22 cellular contexts compared by ENCODE assay signal in genomic region chr20:53061305-53061704, GRCh38.
"Had no signal": no experiment of that assay in that cellular context is flagged by ENCODE, and none has a peak within 500 bp of the region (broad histone marks: within the 10 kb centered on the region; RNA-seq: fewer than 3 reads in every experiment).

No MANE protein-coding gene starts in this region.

- H3K4me1 ChIP-seq: heart left ventricle, prostate gland, right atrium auricular region, vagina had no signal

- H3K4me1 Mint-ChIP-seq: natural killer cell had no signal

- ATAC-seq: heart left ventricle, left ventricle myocardium superior, natural killer cell, SK-N-SH treated with all-trans-retinoic acid at 6 μM for 48 hours had no signal

- H3K4me3 ChIP-seq: cardiac muscle cell, heart left ventricle, ovary, prostate gland, right atrium auricular region, thoracic aorta, vagina had no signal

- DNase-seq: activated CD4-positive, alpha-beta T cell treated with anti-CD3 and anti-CD28 coated beads, Interleukin-2, amount 50 U/mL, for 1 hour; activated CD4-positive, CD25-positive, alpha-beta regulatory T cell; activated naive CD8-positive, alpha-beta T cell treated with anti-CD3 and anti-CD28 coated beads, Interleukin-2, amount 10 ng/mL, durations not matched to agents 7 days and 5 days; amygdala; heart left ventricle; left ventricle myocardium superior; mammary epithelial cell; natural killer cell; ovary; stimulated activated CD4-positive, alpha-beta T cell treated with anti-CD3 and anti-CD28 coated beads, Interleukin-4, amount 100 ng/mL, for 24 hours; stimulated activated naive CD4-positive, alpha-beta T cell treated with Interleukin-2 at 50 U/mL for 16 hours; T-helper 9 cell had no signal

- H3K27me3 Mint-ChIP-seq: activated naive CD8-positive, alpha-beta T cell treated with anti-CD3 and anti-CD28 coated beads, Interleukin-2, amount 10 ng/mL, durations not matched to agents 7 days and 5 days; type B pancreatic cell had no signal

- H3K9me3 Mint-ChIP-seq: activated naive CD8-positive, alpha-beta T cell treated with anti-CD3 and anti-CD28 coated beads, Interleukin-2, amount 10 ng/mL, durations not matched to agents 7 days and 5 days; natural killer cell; type B pancreatic cell had no signal

- H3K36me3 ChIP-seq: cardiac muscle cell, heart left ventricle, neutrophil, ovary, prostate gland, right atrium auricular region, thoracic aorta, vagina had no signal

- H3K4me3 Mint-ChIP-seq: activated naive CD8-positive, alpha-beta T cell treated with anti-CD3 and anti-CD28 coated beads, Interleukin-2, amount 10 ng/mL, durations not matched to agents 7 days and 5 days; mesothelial cell of epicardium; natural killer cell; type B pancreatic cell had no signal

- H3K27me3 ChIP-seq: cardiac muscle cell, heart left ventricle, neutrophil, ovary, right atrium auricular region, vagina had no signal

- H3K36me3 Mint-ChIP-seq: activated naive CD8-positive, alpha-beta T cell treated with anti-CD3 and anti-CD28 coated beads, Interleukin-2, amount 10 ng/mL, durations not matched to agents 7 days and 5 days; natural killer cell had no signal

- H3K27ac ChIP-seq: cardiac muscle cell, epithelial cell of prostate, heart left ventricle, neutrophil, ovary, prostate gland, right atrium auricular region, thoracic aorta, vagina had no signal

- H3K27ac Mint-ChIP-seq: activated naive CD8-positive, alpha-beta T cell treated with anti-CD3 and anti-CD28 coated beads, Interleukin-2, amount 10 ng/mL, durations not matched to agents 7 days and 5 days; mesothelial cell of epicardium; natural killer cell; type B pancreatic cell had no signal

- H3K9me3 ChIP-seq: heart left ventricle, neutrophil, ovary, prostate gland, right atrium auricular region, thoracic aorta, vagina had no signal
